18 cellular contexts compared by ENCODE assay signal in genomic region chr2:220664272-220665107, GRCh38.
DNase-seq lines count a peak whose midpoint lies in the region; ATAC-seq and TF ChIP-seq lines count a peak whose summit lies in the region.
"Had no signal": no experiment of that assay in that cellular context is flagged by ENCODE, and none has a peak within 500 bp of the region (broad histone marks: within the 10 kb centered on the region; RNA-seq: fewer than 3 reads in every experiment).

No MANE protein-coding gene starts in this region.

- H3K9me3 Mint-ChIP-seq in immature natural killer cell = no peaks in the 10 kb centered on the region
- H3K9me3 Mint-ChIP-seq: activated naive CD8-positive, alpha-beta T cell treated with anti-CD3 and anti-CD28 coated beads for 36 hours had no signal

- H3K4me3 ChIP-seq in BJ (ENCODE audit: low read depth, low read length) (no peak overlapping the region), fibroblast of pulmonary artery (replicated peaks; ENCODE audit: low read depth, low read length) (no peak overlapping the region)
- H3K4me3 ChIP-seq: lung, right lobe of liver, thyroid gland had no signal

- H3K36me3 ChIP-seq in BJ (ENCODE audit: control insufficient read depth, insufficient read depth, low read length) = no peaks in the 10 kb centered on the region
- H3K36me3 ChIP-seq: brain microvascular endothelial cell, right lobe of liver, thyroid gland had no signal

- POLR2A ChIA-PET in BJ (lab: Charles Lee) = interaction anchor here (0.6 kb wide), 1 partner anchor 282 kb away, joined by 6 read pairs; no protein-coding TSS in a partner anchor

- no peak overlapping the region for H3K27ac Mint-ChIP-seq in immature natural killer cell
- H3K27ac Mint-ChIP-seq: activated naive CD8-positive, alpha-beta T cell treated with anti-CD3 and anti-CD28 coated beads for 36 hours; B cell; stimulated activated memory B cell treated with anti-CD40 and anti-IgM and Interleukin-4, amounts not matched to agents 10 μg/mL and 1 μg/mL and 100 μg/mL, for 72 hours had no signal

- DNase-seq in BJ (ENCODE audit: low read depth) = peak; percentile 15
- DNase-seq in NCI-H345 treated with DMSO at 0.1 percent for 48 hours (lab: John Stamatoyannopoulos, UW; ENCODE audit: unreplicated experiment) = peak; percentile 31
- peak; percentile 49 for DNase-seq in fibroblast of pulmonary artery (ENCODE audit: low read depth)
- no peak for DNase-seq in omental fat pad (ENCODE audit: low spot score)
- no peak for DNase-seq in SKM-1 treated with dmso at 0.1 percent for 144 hours (lab: John Stamatoyannopoulos, UW; ENCODE audit: unreplicated experiment)
- no peak for DNase-seq in immature natural killer cell
- no peak for DNase-seq in NCI-H1417 treated with DMSO at 0.1 percent for 48 hours (lab: John Stamatoyannopoulos, UW)
- DNase-seq: activated CD4-positive, alpha-beta T cell treated with anti-CD3 and anti-CD28 coated beads for 1 hour; activated naive CD8-positive, alpha-beta T cell treated with anti-CD3 and anti-CD28 coated beads for 36 hours; brain microvascular endothelial cell; right lobe of liver; T-helper 9 cell; thyroid gland had no signal

- peak; percentile 54 for ATAC-seq in omental fat pad (ENCODE audit: low FRiP score)
- ATAC-seq in GM21526 (IDR thresholded peaks at IDR 0.05; ENCODE audit: low FRiP score, unreplicated experiment) = no peak
- ATAC-seq: right lobe of liver; SK-N-SH treated with all-trans-retinoic acid at 6 μM for 48 hours; stimulated activated memory B cell treated with anti-CD40 and anti-IgM and Interleukin-4, amounts not matched to agents 10 μg/mL and 1 μg/mL and 100 μg/mL, for 72 hours had no signal

- H3K4me1 Mint-ChIP-seq in immature natural killer cell = no peaks in the 10 kb centered on the region
- H3K4me1 Mint-ChIP-seq: activated naive CD8-positive, alpha-beta T cell treated with anti-CD3 and anti-CD28 coated beads for 36 hours; B cell; stimulated activated memory B cell treated with anti-CD40 and anti-IgM and Interleukin-4, amounts not matched to agents 10 μg/mL and 1 μg/mL and 100 μg/mL, for 72 hours had no signal

- TF ChIP-seq CTCF in BJ (IDR thresholded peaks at IDR 0.05; ENCODE audit: insufficient read depth, low read depth, low read length) (no peak), fibroblast of pulmonary artery (IDR thresholded peaks at IDR 0.05; ENCODE audit: low read length, missing control alignments) (no peak), omental fat pad (IDR thresholded peaks at IDR 0.05) (no peak)

- CTCF ChIA-PET in BJ (lab: Yijun Ruan, JAX) = interaction anchor here (0.7 to 1.1 kb wide), 2 partner anchors 10 to 299 kb away, joined by 3 read pairs; no protein-coding TSS in a partner anchor

- H3K27me3 ChIP-seq in BJ (ENCODE audit: control insufficient read depth, insufficient read depth, low read length) = no peaks in the 10 kb centered on the region
- H3K27me3 ChIP-seq: brain microvascular endothelial cell, right lobe of liver, thyroid gland had no signal

- no peaks in the 10 kb centered on the region for H3K27me3 Mint-ChIP-seq in immature natural killer cell (ENCODE audit: low read depth in 3 of 3)
- H3K27me3 Mint-ChIP-seq: activated naive CD8-positive, alpha-beta T cell treated with anti-CD3 and anti-CD28 coated beads for 36 hours had no signal

- H3K4me3 Mint-ChIP-seq in immature natural killer cell = no peak overlapping the region
- H3K4me3 Mint-ChIP-seq: activated naive CD8-positive, alpha-beta T cell treated with anti-CD3 and anti-CD28 coated beads for 36 hours; B cell; stimulated activated memory B cell treated with anti-CD40 and anti-IgM and Interleukin-4, amounts not matched to agents 10 μg/mL and 1 μg/mL and 100 μg/mL, for 72 hours had no signal

- no peaks in the 10 kb centered on the region for H3K36me3 Mint-ChIP-seq in immature natural killer cell
- H3K36me3 Mint-ChIP-seq: activated naive CD8-positive, alpha-beta T cell treated with anti-CD3 and anti-CD28 coated beads for 36 hours; stimulated activated memory B cell treated with anti-CD40 and anti-IgM and Interleukin-4, amounts not matched to agents 10 μg/mL and 1 μg/mL and 100 μg/mL, for 72 hours had no signal

Comparison
In these comparisons a context has a peak if more than half of its experiments do, and no peak if none do; other contexts are left out.
1. DNase-seq: peak in BJ (single experiment), NCI-H345 treated with DMSO at 0.1 percent for 48 hours (single experiment) and fibroblast of pulmonary artery (single experiment); none in omental fat pad (single experiment), SKM-1 treated with dmso at 0.1 percent for 144 hours (single experiment), immature natural killer cell (0 of 3) and NCI-H1417 treated with DMSO at 0.1 percent for 48 hours (single experiment).